19 cellular contexts compared by ENCODE assay signal in genomic region chr16:17276610-17277009, GRCh38.
DNase-seq lines count a peak whose midpoint lies in the region; ATAC-seq and TF ChIP-seq lines count a peak whose summit lies in the region.
"Had no signal": no experiment of that assay in that cellular context is flagged by ENCODE, and none has a peak within 500 bp of the region (broad histone marks: within the 10 kb centered on the region; RNA-seq: fewer than 3 reads in every experiment).

No MANE protein-coding gene starts in this region.

- no peaks in the 10 kb centered on the region for H3K36me3 ChIP-seq in CD4-positive, alpha-beta memory T cell (ENCODE audit: insufficient read depth, low read length)
- H3K36me3 ChIP-seq in colonic mucosa: no peaks in the 10 kb centered on the region
- no peaks in the 10 kb centered on the region for H3K36me3 ChIP-seq in rectal smooth muscle tissue (ENCODE audit: control insufficient read depth, insufficient read depth, low read length)
- H3K36me3 ChIP-seq in transverse colon: no peaks in the 10 kb centered on the region

- POLR2A ChIA-PET in CD4-positive, alpha-beta memory T cell (lab: Charles Lee; ENCODE audit: partially characterized antibody): no interaction called here

- H3K9me3 ChIP-seq in CD4-positive, alpha-beta memory T cell (ENCODE audit: control insufficient read depth in 1 of 2, low read length in 2 of 2): no peaks in the 10 kb centered on the region
- H3K9me3 ChIP-seq in colonic mucosa: no peaks in the 10 kb centered on the region
- H3K9me3 ChIP-seq in transverse colon: no peaks in the 10 kb centered on the region
- H3K9me3 ChIP-seq: Caco-2 had no signal

- CTCF ChIA-PET in CD4-positive, alpha-beta memory T cell (lab: Charles Lee; ENCODE audit: partially characterized antibody): interaction anchor here (1.3 to 3.2 kb wide), 2 partner anchors 11 to 191 kb away, joined by 3 to 12 read pairs; no protein-coding TSS in a partner anchor

- H3K9me3 Mint-ChIP-seq in CD4-positive, alpha-beta memory T cell: no peaks in the 10 kb centered on the region
- H3K9me3 Mint-ChIP-seq: GM23338, IgD-negative memory B cell had no signal

- H3K4me1 ChIP-seq in CD4-positive, alpha-beta memory T cell (ENCODE audit: insufficient read depth, low read length): peaks cover 20% of the 10 kb centered on the region
- H3K4me1 ChIP-seq in colonic mucosa (peaks cover 3% of the 10 kb centered on the region), rectal smooth muscle tissue (ENCODE audit: control insufficient read depth, insufficient read depth, low read length) (peaks cover 24% of the 10 kb centered on the region), transverse colon (peaks cover 25 to 53% (median 41%) of the 10 kb centered on the region in 4 donors)

- ATAC-seq in HG02981 (IDR thresholded peaks at IDR 0.05; ENCODE audit: unreplicated experiment): no peak
- ATAC-seq: GM23338, HepG2 had no signal

- H3K9ac ChIP-seq in colonic mucosa (ENCODE audit: low read depth in 2 of 2, low read length in 2 of 2): no peak overlapping the region
- H3K9ac ChIP-seq in rectal smooth muscle tissue (ENCODE audit: low read length): no peak overlapping the region

- no peak for TF ChIP-seq POLR2A in transverse colon (IDR thresholded peaks at IDR 0.05)

- no peak overlapping the region for H3K27ac ChIP-seq in CD4-positive, alpha-beta memory T cell (ENCODE audit: low read depth, low read length)
- H3K27ac ChIP-seq in colonic mucosa: peak overlapping the region; percentile 84
- peak overlapping the region; percentile 69 for H3K27ac ChIP-seq in rectal smooth muscle tissue (ENCODE audit: low read depth, low read length)
- peak overlapping the region; percentile 75 to 88 (median 86) for H3K27ac ChIP-seq in transverse colon

- no peaks in the 10 kb centered on the region for H3K27me3 ChIP-seq in CD4-positive, alpha-beta memory T cell (ENCODE audit: insufficient read depth, low read length)
- H3K27me3 ChIP-seq in colonic mucosa (no peaks in the 10 kb centered on the region), rectal smooth muscle tissue (ENCODE audit: control insufficient read depth, insufficient read depth, low read length) (no peaks in the 10 kb centered on the region), transverse colon (no peaks in the 10 kb centered on the region)

- TF ChIP-seq EP300 in transverse colon (IDR thresholded peaks at IDR 0.05; ENCODE audit: low read depth): no peak

- no peak overlapping the region for H3K4me3 Mint-ChIP-seq in CD4-positive, alpha-beta memory T cell
- H3K4me3 Mint-ChIP-seq: GM23338, IgD-negative memory B cell had no signal

- WGBS in transverse colon (ENCODE audit: low coverage in 1 of 2), 2 donors: 94 to 98% methylated on average over 7 to 10 of the region's 10 CpGs

- no peak overlapping the region for H3K4me3 ChIP-seq in CD4-positive, alpha-beta memory T cell (ENCODE audit: low read length in 2 of 2)
- no peak overlapping the region for H3K4me3 ChIP-seq in colonic mucosa
- no peak overlapping the region for H3K4me3 ChIP-seq in rectal smooth muscle tissue (ENCODE audit: low read length)
- H3K4me3 ChIP-seq in transverse colon: no peak overlapping the region
- H3K4me3 ChIP-seq: GM23338 had no signal

- intact Hi-C loops in CD4-positive, alpha-beta memory T cell (cut with micrococcal nuclease): loop anchor here (5.0 kb wide), 1 partner anchor 191 kb away; no protein-coding TSS in a partner anchor
- intact Hi-C loops in colonic mucosa (cut with DNase I) (loop anchor here (5.0 kb wide), 1 partner anchor 191 kb away; no protein-coding TSS in a partner anchor), transverse colon (cut with DNase I; ENCODE audit: low total_unique reads) (no loop called here)

- H3K27me3 Mint-ChIP-seq in CD4-positive, alpha-beta memory T cell: no peaks in the 10 kb centered on the region

- TF ChIP-seq CTCF in colonic mucosa (IDR thresholded peaks at IDR 0.05) (no peak), transverse colon (IDR thresholded peaks at IDR 0.05) (no peak)

- H3K27ac Mint-ChIP-seq in CD4-positive, alpha-beta memory T cell: peak overlapping the region in 5 of 7 donors; percentile 19 to 84 (median 38)
- H3K27ac Mint-ChIP-seq: GM23338, IgD-negative memory B cell had no signal

- peaks cover 30 to 63% (median 44%) of the 10 kb centered on the region in 4 donors for H3K4me1 Mint-ChIP-seq in CD4-positive, alpha-beta memory T cell

- in situ Hi-C loops in transverse colon (cut with MboI; ENCODE audit: low pct_ligation_motif_present in 1 of 4, low pct_unique_long_range_greater_than_20kb in 1 of 4, low sequenced_read_pairs in 3 of 4): loop anchor here in 1 of 4 donors (10.0 kb wide), 1 partner anchor 198 kb away; the partner anchor contains the start of gene XYLT1

- no peak for DNase-seq in CD4-positive, alpha-beta memory T cell
- DNase-seq in colonic mucosa: no peak
- no peak for DNase-seq in transverse colon
- no peak for DNase-seq in NOMO-1 treated with dmso at 0.1 percent for 144 hours (lab: John Stamatoyannopoulos, UW; ENCODE audit: unreplicated experiment)
- no peak for DNase-seq in AG08396 (ENCODE audit: low spot score)
- DNase-seq in activated CD4-positive, alpha-beta T cell treated with anti-CD3 and anti-CD28 coated beads, Interleukin-2, amount 50 U/mL, for 48 hours: no peak
- DNase-seq: ACHN, AML-193, Caco-2, DMS153, DMS79, GDM1, HCEC 1CT, KG1 had no signal

- peaks cover 0 to 4% of the 10 kb centered on the region in 2 donors for H3K36me3 Mint-ChIP-seq in CD4-positive, alpha-beta memory T cell
